9 cellular contexts compared by ENCODE assay signal in the genomic region with DNA sequence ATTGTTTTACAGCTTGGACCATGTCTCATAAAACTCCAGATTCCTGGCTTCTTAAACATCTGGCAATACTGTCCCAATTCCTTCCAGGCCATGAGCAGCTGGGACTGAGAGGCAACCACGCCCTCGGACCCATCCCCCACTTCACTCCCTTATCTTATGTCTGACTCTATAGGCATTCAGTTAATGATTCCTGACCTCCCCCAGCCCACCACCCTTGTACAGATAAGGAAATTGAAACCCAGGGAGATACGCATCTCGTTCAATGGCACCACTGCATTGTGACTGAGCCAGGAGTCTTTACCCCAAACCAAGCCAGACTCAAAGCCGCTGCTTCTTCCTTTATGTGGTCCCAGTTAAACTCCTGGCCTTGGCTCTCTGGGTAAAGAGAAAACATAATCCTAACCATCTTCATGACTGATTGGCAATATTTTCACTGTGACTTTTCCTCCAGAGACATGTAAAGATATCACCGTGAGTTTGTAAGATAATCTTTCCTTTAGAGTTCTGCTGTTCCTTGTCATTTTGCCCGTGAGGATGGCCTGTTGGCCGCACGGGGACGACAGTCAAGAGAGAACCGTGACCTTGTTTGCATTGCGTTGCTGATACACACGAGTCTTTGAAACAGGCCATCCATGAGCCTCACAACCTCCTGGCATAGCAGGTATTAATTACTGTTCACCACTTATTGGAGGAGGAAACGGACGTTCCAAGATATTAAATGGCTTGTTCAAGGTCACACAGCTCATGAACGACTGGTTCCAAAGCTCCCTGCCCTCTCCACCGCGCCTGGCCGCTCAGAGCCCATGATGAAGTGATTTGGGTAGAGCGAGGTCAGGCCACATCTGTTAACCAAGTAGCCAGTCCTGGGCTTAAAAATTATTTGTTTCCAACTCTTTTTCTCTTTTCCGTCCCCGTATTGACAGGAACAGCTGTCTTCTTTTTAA. TPM values are rescaled to one million over a fixed set of nuclear protein-coding genes. Genes with fewer than 3 reads are reported as not detected.
A peak's percentile ranks its signal among the peaks of the same experiment; 100 is the strongest.
DNase-seq lines count a peak whose midpoint lies in the region; ATAC-seq and TF ChIP-seq lines count a peak whose summit lies in the region.
"Had no signal": no experiment of that assay in that cellular context is flagged by ENCODE, and none has a peak within 500 bp of the region (broad histone marks: within the 10 kb centered on the region; RNA-seq: fewer than 3 reads in every experiment).

No MANE protein-coding gene starts in this region.

- TF ChIP-seq CTCF in mammary epithelial cell (conservative IDR thresholded peaks at IDR 0.05 in 1 of 2, IDR thresholded peaks at IDR 0.05 in 1 of 2; ENCODE audit: extremely low read depth in 1 of 2, insufficient read depth in 1 of 2, low read depth in 1 of 2, low read length in 2 of 2) = no peak

- CTCF ChIA-PET in mammary epithelial cell (lab: Charles Lee; ENCODE audit: low non-redundant PET) = no interaction called here

- H3K9me3 ChIP-seq in HUES6 (ENCODE audit: control insufficient read depth, insufficient read depth, low read depth, low read length) (no peaks in the 10 kb centered on the region; the same call in 1 of the 2 replicates), mammary epithelial cell (replicated peaks; ENCODE audit: insufficient read depth, low read length) (no peaks in the 10 kb centered on the region), stomach smooth muscle (ENCODE audit: control insufficient read depth in 2 of 2, low read length in 2 of 2) (no peaks in the 10 kb centered on the region)

- in situ Hi-C loops in mammary epithelial cell (cut with MboI; ENCODE audit: low sequenced_read_pairs in 2 of 2) = no loop called here

- H4K20me1 ChIP-seq in mammary epithelial cell (ENCODE audit: insufficient read depth, low read length) = no peaks in the 10 kb centered on the region

- 94% methylated on average over 21 of the region's 22 CpGs for WGBS in mammary epithelial cell (ENCODE audit: low coverage, missing lambda C conversion rate)

- no TSS peak for BruUV-seq in mammary epithelial cell (replicated peaks; lab: Mats Ljungman, UMichigan)

- no peaks in the 10 kb centered on the region for H3K27me3 Mint-ChIP-seq in memory B cell

- H3K9ac ChIP-seq in HUES6 (ENCODE audit: low read length) (peak overlapping the region; percentile 18), mammary epithelial cell (ENCODE audit: insufficient read depth, low read length) (no peak overlapping the region), stomach smooth muscle (ENCODE audit: low read length in 2 of 2) (peak overlapping the region; percentile 57 to 71)

- H2AFZ ChIP-seq in mammary epithelial cell (ENCODE audit: low read depth, low read length) = peak overlapping the region; percentile 70

- no peak for ATAC-seq in memory B cell (ENCODE audit: low read depth)
- ATAC-seq in HG03342 (IDR thresholded peaks at IDR 0.05; ENCODE audit: unreplicated experiment) = no peak

- peaks cover 38% of the 10 kb centered on the region for H3K4me1 ChIP-seq in HUES6 (ENCODE audit: control insufficient read depth, insufficient read depth, low read length)
- peaks cover 12% of the 10 kb centered on the region for H3K4me1 ChIP-seq in mammary epithelial cell (ENCODE audit: insufficient read depth, low read length)
- peaks cover 25% of the 10 kb centered on the region for H3K4me1 ChIP-seq in stomach smooth muscle (ENCODE audit: control insufficient read depth, insufficient read depth, low read length)

- no peaks in the 10 kb centered on the region for H3K36me3 Mint-ChIP-seq in memory B cell

- dilution Hi-C loops in mammary epithelial cell (cut with HindIII; ENCODE audit: low sequenced_read_pairs) = no loop called here

- H3K4me3 Mint-ChIP-seq in memory B cell = no peak overlapping the region

- H3K27ac Mint-ChIP-seq in memory B cell = peak overlapping the region; percentile 85

- peaks cover 4% of the 10 kb centered on the region for H3K9me3 Mint-ChIP-seq in memory B cell

- no peak for DNase-seq in mammary epithelial cell
- no peak for DNase-seq in memory B cell (ENCODE audit: low spot score in 2 of 2)
- no peak for DNase-seq in NCI-H1436 (lab: John Stamatoyannopoulos, UW)
- no peak for DNase-seq in DMS 273 treated with DMSO at 0.1 percent for 48 hours (lab: John Stamatoyannopoulos, UW)
- DNase-seq in NCI-H345 treated with DMSO at 0.1 percent for 48 hours (lab: John Stamatoyannopoulos, UW; ENCODE audit: unreplicated experiment) = no peak
- DNase-seq: NCI-H2081 treated with DMSO at 0.1 percent for 48 hours had no signal

- H3K4me1 Mint-ChIP-seq in memory B cell = peaks cover 23% of the 10 kb centered on the region

- H3K27me3 ChIP-seq in HUES6 (ENCODE audit: control insufficient read depth, insufficient read depth, low read length) (no peaks in the 10 kb centered on the region), mammary epithelial cell (ENCODE audit: insufficient read depth, low read length) (no peaks in the 10 kb centered on the region), stomach smooth muscle (ENCODE audit: control insufficient read depth in 1 of 2, insufficient read depth in 2 of 2, low read length in 2 of 2) (no peaks in the 10 kb centered on the region)

- H3K27ac ChIP-seq in HUES6 (ENCODE audit: low read depth, low read length) (no peak overlapping the region), mammary epithelial cell (ENCODE audit: insufficient read depth, low read depth, low read length) (no peak overlapping the region), stomach smooth muscle (ENCODE audit: low read length) (peak overlapping the region; percentile 55)

- H3K4me3 ChIP-seq in HUES6 (ENCODE audit: low read depth, low read length) (no peak overlapping the region), mammary epithelial cell (replicated peaks in 1 of 3; ENCODE audit: insufficient read depth in 1 of 3, low read depth in 2 of 3, low read length in 3 of 3) (no peak overlapping the region), stomach smooth muscle (ENCODE audit: low read length in 2 of 2) (peak overlapping the region in 1 of 2 donors; percentile 68)

- H3K36me3 ChIP-seq in HUES6 (ENCODE audit: control insufficient read depth, insufficient read depth, low read length) (no peaks in the 10 kb centered on the region), mammary epithelial cell (ENCODE audit: insufficient read depth, low read length) (no peaks in the 10 kb centered on the region), stomach smooth muscle (ENCODE audit: control insufficient read depth in 2 of 2, insufficient read depth in 2 of 2, low read length in 2 of 2) (no peaks in the 10 kb centered on the region)

- H3K4me2 ChIP-seq in mammary epithelial cell (ENCODE audit: insufficient read depth, low read depth, low read length) = no peak overlapping the region

- H3K79me2 ChIP-seq in mammary epithelial cell (ENCODE audit: insufficient read depth, low read length) = no peaks in the 10 kb centered on the region

- intact Hi-C loops in mammary epithelial cell (cut with micrococcal nuclease) = loop anchor here (2.0 to 10.0 kb wide), 7 partner anchors 64 to 601 kb away; no protein-coding TSS in a partner anchor

RNA-seq across cellular contexts. Expression of gene MAP1LC3B2, which starts 39.4 kb away (rescaled TPM):
- 1 to 10 TPM; 1.5 to 2.9 TPM for total RNA-seq in mammary epithelial cell
- 1.2 TPM for polyA plus RNA-seq in mammary epithelial cell
- polyA minus RNA-seq in mammary epithelial cell = 5.3 TPM
